ENCODE assay signal across 1 cellular context in the genomic region with DNA sequence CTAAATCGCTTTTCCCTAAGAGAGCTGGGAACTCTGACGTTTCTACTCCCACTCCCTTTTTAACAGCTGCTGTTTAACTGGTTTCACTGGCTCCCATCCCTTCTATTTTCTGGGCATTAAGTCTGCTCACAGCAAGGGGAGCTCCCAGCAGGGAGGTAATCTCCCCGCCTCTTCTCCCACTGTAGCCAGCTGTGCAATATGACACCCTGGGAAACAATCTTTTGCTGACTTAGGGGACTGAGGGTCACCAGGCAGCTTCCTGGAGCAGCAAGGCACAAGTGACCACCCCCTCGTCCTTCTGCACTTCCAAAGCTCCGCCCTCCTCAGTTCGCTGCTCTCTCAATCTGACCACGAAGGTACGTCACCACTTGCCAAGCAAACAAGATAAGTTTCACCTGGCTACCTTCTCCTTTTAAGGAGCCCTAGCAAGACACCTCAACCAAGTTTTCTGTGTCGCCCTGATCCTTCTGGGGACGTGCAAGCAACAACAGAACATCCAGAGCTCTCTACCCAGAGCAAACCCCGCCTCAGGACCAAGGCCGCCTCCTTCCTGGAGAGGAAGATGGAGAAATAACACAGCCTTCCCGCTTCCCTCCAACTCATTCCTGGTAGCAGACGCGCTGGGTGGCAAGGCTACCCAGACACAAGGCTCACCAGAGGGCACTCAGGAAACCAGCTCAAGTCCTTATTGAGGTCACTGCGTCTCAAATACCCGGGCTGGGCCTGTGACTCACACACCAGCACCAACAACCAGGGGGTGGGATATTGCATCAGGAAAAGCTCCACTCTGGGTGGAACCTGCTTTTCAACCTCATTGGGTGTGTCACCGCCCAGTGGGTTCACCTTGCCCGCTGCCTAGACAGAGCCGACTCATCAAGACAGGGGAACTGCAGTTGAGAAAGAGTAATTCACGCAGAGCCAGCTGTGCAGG.
TF ChIP-seq lines count a peak whose summit lies in the region.

No MANE protein-coding gene starts in this region.

TF ChIP-seq in H1, 55 proteins besides CTCF, POLR2A, EP300 and RAD21 (continued from another document):
- TF ChIP-seq RXRA (IDR thresholded peaks at IDR 0.05; ENCODE audit: insufficient read depth, low read depth, low read length) (no peak), ASH2L (IDR thresholded peaks at IDR 0.05; ENCODE audit: low read length) (peak; percentile 43)
